ENCODE assay signal across 1 cellular context in genomic region chr6:52361945-52362442, GRCh38.
TF ChIP-seq lines count a peak whose summit lies in the region.

PAQR8 (plus strand) TSS chr6:52362151; CDS start chr6:52403214, 41,063 bp downstream.

TF ChIP-seq in HepG2, 621 proteins besides CTCF, POLR2A, EP300 and RAD21 (continued from another document and continues in another):
- TF ChIP-seq ZNF570 (CRISPR knock-in tag; IDR thresholded peaks at IDR 0.05; ENCODE audit: borderline replicate concordance) (0 out of 2 replicates have a peak, but pooled peaks have one; percentile 10), NR1H2 (CRISPR knock-in tag; IDR thresholded peaks at IDR 0.05; ENCODE audit: borderline replicate concordance, low read depth) (peak; percentile 23; the same call in 1 of the 2 replicates), HIC2 (CRISPR knock-in tag; IDR thresholded peaks at IDR 0.05; ENCODE audit: low read depth) (no peak), SP2 (CRISPR knock-in tag; IDR thresholded peaks at IDR 0.05) (peak; percentile 29), MTERF4 (CRISPR knock-in tag; IDR thresholded peaks at IDR 0.05) (peak; percentile 31; the same call in 1 of the 2 replicates), EEA1 (CRISPR knock-in tag; IDR thresholded peaks at IDR 0.05; ENCODE audit: borderline replicate concordance) (peak; percentile 31; the same call in 1 of the 2 replicates), IRF1 (CRISPR knock-in tag; IDR thresholded peaks at IDR 0.05; ENCODE audit: low read depth) (no peak), ZFY (CRISPR knock-in tag; IDR thresholded peaks at IDR 0.05) (peak; percentile 67), SMYD3 (CRISPR knock-in tag; IDR thresholded peaks at IDR 0.05) (no peak), ZNF383 (CRISPR knock-in tag; IDR thresholded peaks at IDR 0.05; ENCODE audit: borderline replicate concordance) (0 out of 2 replicates have a peak, but pooled peaks have one; percentile 48), ZNF839 (CRISPR knock-in tag; IDR thresholded peaks at IDR 0.05; ENCODE audit: borderline replicate concordance) (no peak), HBP1 (CRISPR knock-in tag; IDR thresholded peaks at IDR 0.05; ENCODE audit: low read depth) (0 out of 2 replicates have a peak, but pooled peaks have one; percentile 1), SRSF9 (IDR thresholded peaks at IDR 0.05; ENCODE audit: borderline replicate concordance, insufficient read depth, low read depth, low read length, poor library complexity, severe bottlenecking) (no peak), MAZ (IDR thresholded peaks at IDR 0.05; ENCODE audit: borderline replicate concordance, low read depth, low read length) (no peak), MAZ (CRISPR knock-in tag; IDR thresholded peaks at IDR 0.05; ENCODE audit: low read depth) (peak; percentile 92), MXD4 (CRISPR knock-in tag; IDR thresholded peaks at IDR 0.05) (0 out of 2 replicates have a peak, but pooled peaks have one; percentile 29), ZNF737 (CRISPR knock-in tag; IDR thresholded peaks at IDR 0.05; ENCODE audit: borderline replicate concordance) (no peak), XBP1 (CRISPR knock-in tag; IDR thresholded peaks at IDR 0.05) (no peak), TBX3 (IDR thresholded peaks at IDR 0.05; ENCODE audit: borderline replicate concordance) (no peak), ZNF101 (CRISPR knock-in tag; IDR thresholded peaks at IDR 0.05; ENCODE audit: borderline replicate concordance, low read depth) (0 out of 2 replicates have a peak, but pooled peaks have one; percentile 47), ZNF543 (CRISPR knock-in tag; IDR thresholded peaks at IDR 0.05) (peak; percentile 70), ZNF558 (CRISPR knock-in tag; IDR thresholded peaks at IDR 0.05; ENCODE audit: borderline replicate concordance) (peak; percentile 96; the same call in 1 of the 2 replicates), SATB2 (CRISPR knock-in tag; IDR thresholded peaks at IDR 0.05) (0 out of 2 replicates have a peak, but pooled peaks have one; percentile 18), CBFB (CRISPR knock-in tag; IDR thresholded peaks at IDR 0.05) (peak; percentile 56; the same call in 1 of the 2 replicates), ZNF746 (CRISPR knock-in tag; IDR thresholded peaks at IDR 0.05) (peak; percentile 47; the same call in 1 of the 2 replicates), ZNF232 (CRISPR knock-in tag; IDR thresholded peaks at IDR 0.05; ENCODE audit: borderline replicate concordance) (0 out of 2 replicates have a peak, but pooled peaks have one; percentile 5), ZNF576 (CRISPR knock-in tag; IDR thresholded peaks at IDR 0.05) (no peak), TAF1 (CRISPR knock-in tag; IDR thresholded peaks at IDR 0.05) (peak; percentile 41; the same call in 1 of the 2 replicates), ZNF607 (CRISPR knock-in tag; IDR thresholded peaks at IDR 0.05; ENCODE audit: borderline replicate concordance) (peak; percentile 66; the same call in 1 of the 2 replicates), PATZ1 (CRISPR knock-in tag; IDR thresholded peaks at IDR 0.05) (peak; percentile 69), MAFF (IDR thresholded peaks at IDR 0.05; ENCODE audit: low read depth, low read length) (no peak), SP4 (CRISPR knock-in tag; IDR thresholded peaks at IDR 0.05) (peak; percentile 88), MTA1 (CRISPR knock-in tag; IDR thresholded peaks at IDR 0.05; ENCODE audit: borderline replicate concordance) (no peak), YY1 (IDR thresholded peaks at IDR 0.05; ENCODE audit: insufficient read depth, insufficient replicate concordance, low read depth, low read length) (peak; percentile 65), ZNF280D (CRISPR knock-in tag; IDR thresholded peaks at IDR 0.05) (no peak), ZNF792 (CRISPR knock-in tag; IDR thresholded peaks at IDR 0.05) (0 out of 2 replicates have a peak, but pooled peaks have one; percentile 32), AHR (CRISPR knock-in tag; IDR thresholded peaks at IDR 0.05) (no peak), THAP11 (CRISPR knock-in tag; IDR thresholded peaks at IDR 0.05) (peak; percentile 69), HNRNPLL (IDR thresholded peaks at IDR 0.05; ENCODE audit: low read depth, low read length, poor library complexity, severe bottlenecking) (peak; percentile 80), ZNF761 (CRISPR knock-in tag; conservative IDR thresholded peaks at IDR 0.05) (peak; percentile 83; the same call in 1 of the 2 replicates), ZNF263 (CRISPR knock-in tag; IDR thresholded peaks at IDR 0.05) (peak; percentile 39; the same call in 1 of the 2 replicates), NFYC (CRISPR knock-in tag; IDR thresholded peaks at IDR 0.05) (0 out of 2 replicates have a peak, but pooled peaks have one; percentile 29), BORCS8-MEF2B (CRISPR knock-in tag; IDR thresholded peaks at IDR 0.05) (peak; percentile 31; the same call in 1 of the 2 replicates), ATF5 (CRISPR knock-in tag; IDR thresholded peaks at IDR 0.05; ENCODE audit: low read depth) (0 out of 2 replicates have a peak, but pooled peaks have one; percentile 84), SMAD9 (CRISPR knock-in tag; IDR thresholded peaks at IDR 0.05) (no peak), ZNF564 (CRISPR knock-in tag; IDR thresholded peaks at IDR 0.05) (peak; percentile 87; the same call in 1 of the 2 replicates), MXI1 (IDR thresholded peaks at IDR 0.05; ENCODE audit: borderline replicate concordance, low read depth, low read length) (peak; percentile 40; the same call in 1 of the 3 replicates), ZNF670 (CRISPR knock-in tag; IDR thresholded peaks at IDR 0.05; ENCODE audit: borderline replicate concordance) (no peak), ZNF513 (CRISPR knock-in tag; conservative IDR thresholded peaks at IDR 0.05) (0 out of 2 replicates have a peak, but pooled peaks have one; percentile 85), AGO2 (optimal IDR thresholded peaks at IDR 0.05; ENCODE audit: low read depth, low read length) (peak; percentile 92), CEBPG (CRISPR knock-in tag; IDR thresholded peaks at IDR 0.05) (no peak), CREB3 (CRISPR knock-in tag; IDR thresholded peaks at IDR 0.05) (peak; percentile 82), KDM3A (CRISPR knock-in tag; IDR thresholded peaks at IDR 0.05; ENCODE audit: low read depth) (0 out of 2 replicates have a peak, but pooled peaks have one; percentile 25), ISL2 (CRISPR knock-in tag; IDR thresholded peaks at IDR 0.05) (0 out of 2 replicates have a peak, but pooled peaks have one; percentile 9), MAX (IDR thresholded peaks at IDR 0.05) (peak; percentile 47; the same call in 1 of the 2 replicates), YEATS4 (CRISPR knock-in tag; IDR thresholded peaks at IDR 0.05; ENCODE audit: borderline replicate concordance) (peak; percentile 87)
